Comparison of ENCODE assay signal across 8 cellular contexts in genomic region chr16:1958715-1959268, GRCh38. TPM values are rescaled to one million over a fixed set of nuclear protein-coding genes. Genes with fewer than 3 reads are reported as not detected.
A peak's percentile ranks its signal among the peaks of the same experiment; 100 is the strongest.
DNase-seq lines count a peak whose midpoint lies in the region; ATAC-seq and TF ChIP-seq lines count a peak whose summit lies in the region.

No MANE protein-coding gene starts in this region.

- H3K79me2 ChIP-seq in GM23248 (ENCODE audit: insufficient read depth), result peaks cover 42% of the 10 kb centered on the region

- H3K27me3 Mint-ChIP-seq in T-helper 17 cell, result no peaks in the 10 kb centered on the region

- peaks cover 37% of the 10 kb centered on the region for H3F3A ChIP-seq in GM23248 (ENCODE audit: insufficient read depth)

- H3K4me1 ChIP-seq in GM23248 (ENCODE audit: insufficient read depth), result no peaks in the 10 kb centered on the region; the same call in 1 of the 2 replicates
- H3K4me1 ChIP-seq in heart right ventricle, result peaks cover 6 to 48% (median 33%) of the 10 kb centered on the region in 9 donors
- H3K4me1 ChIP-seq in skeletal muscle tissue (ENCODE audit: control insufficient read depth in 3 of 3, insufficient read depth in 3 of 3, low read length in 3 of 3), result peaks cover 31 to 49% (median 32%) of the 10 kb centered on the region in 3 donors

- H3K4me3 Mint-ChIP-seq in T-helper 17 cell, result peak overlapping the region; percentile 96

- H3K36me3 ChIP-seq in GM23248 (ENCODE audit: low read depth) (peaks cover 21% of the 10 kb centered on the region), heart right ventricle (peaks cover 0 to 35% (median 29%) of the 10 kb centered on the region in 9 donors), skeletal muscle tissue (ENCODE audit: control insufficient read depth in 3 of 3, insufficient read depth in 3 of 3, low read length in 3 of 3) (peaks cover 24 to 30% (median 26%) of the 10 kb centered on the region in 3 donors)

- H3K9me3 ChIP-seq in GM23248 (ENCODE audit: low read depth) (no peaks in the 10 kb centered on the region), T-helper 17 cell (ENCODE audit: control insufficient read depth, low read length, poor library complexity, severe bottlenecking) (no peaks in the 10 kb centered on the region), heart right ventricle (no peaks in the 10 kb centered on the region), skeletal muscle tissue (ENCODE audit: control insufficient read depth in 3 of 3, low read length in 3 of 3) (no peaks in the 10 kb centered on the region)

- peaks cover 3% of the 10 kb centered on the region for H3K36me3 Mint-ChIP-seq in T-helper 17 cell (ENCODE audit: low read depth)

- DNase-seq in GM23248 (no peak), T-helper 17 cell (no peak), heart right ventricle (no peak), GF-D8 (lab: John Stamatoyannopoulos, UW) (no peak), posterior vena cava (ENCODE audit: low spot score) (no peak), HuH-7 (ENCODE audit: low spot score) (no peak)
- DNase-seq in stimulated activated CD4-positive, alpha-beta T cell treated with anti-CD3 and anti-CD28 coated beads, Interleukin-4, amount 100 ng/mL, for 4 hours, result no peak

- peaks cover 24% of the 10 kb centered on the region for H3K4me1 Mint-ChIP-seq in T-helper 17 cell

- peak overlapping the region; percentile 46 for H3K4me2 ChIP-seq in GM23248 (ENCODE audit: unreplicated experiment)

- no peaks in the 10 kb centered on the region for H3K9me2 ChIP-seq in GM23248 (ENCODE audit: insufficient read depth)

- in situ Hi-C loops in GM23248 (cut with MboI), result no loop called here

- no peaks in the 10 kb centered on the region for H4K20me1 ChIP-seq in GM23248 (ENCODE audit: insufficient read depth)

- H2AFZ ChIP-seq in GM23248, result peak overlapping the region; percentile 86

- 22 to 23% methylated on average over 12 to 14 of the region's 14 CpGs for WGBS in GM23248 (ENCODE audit: low coverage in 1 of 2, low lambda C conversion rate in 2 of 2, missing lambda C conversion rate in 2 of 2), 2 experiments
- WGBS in heart right ventricle, 2 donors, result 33 to 39% methylated on average over 14 of the region's 14 CpGs

- H3K27me3 ChIP-seq in GM23248 (replicated peaks; ENCODE audit: insufficient read depth) (no peaks in the 10 kb centered on the region), heart right ventricle (no peaks in the 10 kb centered on the region), skeletal muscle tissue (ENCODE audit: control insufficient read depth in 3 of 3, insufficient read depth in 3 of 3, low read length in 3 of 3) (no peaks in the 10 kb centered on the region)

- no peak for TF ChIP-seq CTCF in heart right ventricle (IDR thresholded peaks at IDR 0.05)

- peak overlapping the region; percentile 98 for H3K27ac Mint-ChIP-seq in T-helper 17 cell

- H3K4me3 ChIP-seq in GM23248 (peak overlapping the region; percentile 85), heart right ventricle (peak overlapping the region in 9 of 10 donors; percentile 63 to 99 (median 96)), skeletal muscle tissue (ENCODE audit: low read length in 3 of 3) (peak overlapping the region; percentile 59 to 94 (median 63))

- H3K27ac ChIP-seq in GM23248 (no peak overlapping the region), heart right ventricle (peak overlapping the region in 9 of 10 donors; percentile 88 to 98 (median 97)), skeletal muscle tissue (ENCODE audit: low read depth, low read length) (peak overlapping the region; percentile 82)

- intact Hi-C loops in heart right ventricle (cut with DNase I), result no loop called here
- intact Hi-C loops in posterior vena cava (cut with DNase I), result no loop called here

- ATAC-seq in T-helper 17 cell (no peak), heart right ventricle (peak in 3 of 8 donors; percentile 0 to 6 (median 2))

- H3K9ac ChIP-seq in GM23248 (peak overlapping the region; percentile 94), skeletal muscle tissue (ENCODE audit: low read depth in 1 of 3, low read length in 3 of 3) (peak overlapping the region in 2 of 3 donors; percentile 69 to 98)

RNA-seq across cellular contexts. Expression of gene NDUFB10, which starts 0.5 kb away (rescaled TPM):
- total RNA-seq in GM23248 (2014; rRNA removed; shearing (Covaris generic)), result 136 and 220 TPM in 2 replicates
- polyA plus RNA-seq in GM23248 (2016; fragmentation: Nextera tagmentation; extraction: Ambion mirVana), result 266 and 279 TPM in 2 replicates
- total RNA-seq in T-helper 17 cell, result 10 to 100 TPM; 57.7 to 58.1 TPM
- 100 to 1,000 TPM; 375 to 755 (median 559) TPM for total RNA-seq in heart right ventricle
- polyA plus RNA-seq in heart right ventricle, result 1,000 to 10,000 TPM in 1 of 2 donors, 100 to 1,000 TPM in 1; 824 to 1,046 TPM
- 130 TPM for total RNA-seq in skeletal muscle tissue
- 100 to 1,000 TPM; 112 to 116 TPM for total RNA-seq in posterior vena cava

RNA-seq across cellular contexts. Expression of gene RPL3L, which starts 4.3 kb away (rescaled TPM):
- not detected in 2 replicates for total RNA-seq in GM23248 (2014; rRNA removed; shearing (Covaris generic))
- polyA plus RNA-seq in GM23248 (2016; fragmentation: Nextera tagmentation; extraction: Ambion mirVana), result not detected in 2 replicates
- not detected for total RNA-seq in T-helper 17 cell
- 100 to 1,000 TPM; 173 to 282 (median 254) TPM for total RNA-seq in heart right ventricle
- 100 to 1,000 TPM; 124 to 164 TPM for polyA plus RNA-seq in heart right ventricle
- 84.5 TPM for total RNA-seq in skeletal muscle tissue
- total RNA-seq in posterior vena cava, result not detected

RNA-seq across cellular contexts. Expression of gene RPS2, which starts 5.8 kb away (rescaled TPM):
- total RNA-seq in GM23248 (2014; rRNA removed; shearing (Covaris generic)), result 1,339 and 1,536 TPM in 2 replicates
- polyA plus RNA-seq in GM23248 (2016; fragmentation: Nextera tagmentation; extraction: Ambion mirVana), result 1,060 and 1,077 TPM in 2 replicates
- total RNA-seq in T-helper 17 cell, result 1,000 to 10,000 TPM; 3,200 to 3,361 TPM
- total RNA-seq in heart right ventricle, result 1,000 to 10,000 TPM in 3 of 10 donors, 100 to 1,000 TPM in 7; 691 to 1,555 (median 813) TPM
- 1,000 to 10,000 TPM; 1,955 to 3,593 TPM for polyA plus RNA-seq in heart right ventricle
- total RNA-seq in skeletal muscle tissue, result 3,178 TPM
- 1,000 to 10,000 TPM; 1,131 to 1,263 TPM for total RNA-seq in posterior vena cava

RNA-seq across cellular contexts. Expression of gene RNF151, which starts 7.9 kb away (rescaled TPM):
- total RNA-seq in GM23248 (2014; rRNA removed; shearing (Covaris generic)), result not detected in 2 replicates
- polyA plus RNA-seq in GM23248 (2016; fragmentation: Nextera tagmentation; extraction: Ambion mirVana) (0.25 TPM in 1 of 2 replicates, not detected in the other), heart right ventricle (not detected)
- total RNA-seq in T-helper 17 cell (not detected), heart right ventricle (not detected), skeletal muscle tissue (not detected), posterior vena cava (not detected)

RNA-seq across cellular contexts. Expression of gene TBL3, which starts 13.1 kb away (rescaled TPM):
- 43.7 and 68.5 TPM in 2 replicates for total RNA-seq in GM23248 (2014; rRNA removed; shearing (Covaris generic))
- polyA plus RNA-seq in GM23248 (2016; fragmentation: Nextera tagmentation; extraction: Ambion mirVana), result 46.8 and 52.0 TPM in 2 replicates
- total RNA-seq in T-helper 17 cell, result 10 to 100 TPM; 19.5 to 20.8 TPM
- total RNA-seq in heart right ventricle, result 10 to 100 TPM; 18.5 to 26.7 (median 21.9) TPM
- polyA plus RNA-seq in heart right ventricle, result 10 to 100 TPM; 57.4 to 71.1 TPM
- total RNA-seq in skeletal muscle tissue, result 18.8 TPM
- 10 to 100 TPM; 17.6 to 20.1 TPM for total RNA-seq in posterior vena cava

Comparison
In these comparisons a context has a peak if more than half of its experiments do, and no peak if none do; other contexts are left out.
1. RNA of gene RPL3L, which starts 4.3 kb away (total RNA-seq): 173 to 282 TPM in heart right ventricle and 84.5 TPM in skeletal muscle tissue (single experiment); not detected in posterior vena cava, not detected in GM23248 and not detected in T-helper 17 cell; every median in the first group is over 10 times any median in the second.
2. Peak in every context shown above with its lines, with median percentiles within 50 percentile points of each other: H3K4me3 ChIP-seq.